Comparison of ENCODE assay signal across 9 cellular contexts in genomic region chr3:113212155-113212844, GRCh38. TPM values are rescaled to one million over a fixed set of nuclear protein-coding genes. Genes with fewer than 3 reads are reported as not detected.
A peak's percentile ranks its signal among the peaks of the same experiment; 100 is the strongest.
DNase-seq lines count a peak whose midpoint lies in the region; ATAC-seq and TF ChIP-seq lines count a peak whose summit lies in the region.
"Had no signal": no experiment of that assay in that cellular context is flagged by ENCODE, and none has a peak within 500 bp of the region (broad histone marks: within the 10 kb centered on the region; RNA-seq: fewer than 3 reads in every experiment).

No MANE protein-coding gene starts in this region.

- no peak for ATAC-seq in effector memory CD8-positive, alpha-beta T cell (replicated peaks)
- ATAC-seq in HG03469 (IDR thresholded peaks at IDR 0.05; ENCODE audit: unreplicated experiment) (no peak), GM21825 (IDR thresholded peaks at IDR 0.05; ENCODE audit: unreplicated experiment) (no peak)

- H4K20me1 ChIP-seq in PC-9 (ENCODE audit: insufficient read depth): no peaks in the 10 kb centered on the region

- H3K9me2 ChIP-seq in PC-9 (ENCODE audit: insufficient read depth): no peaks in the 10 kb centered on the region

- H3K27me3 ChIP-seq in PC-9 (ENCODE audit: insufficient read depth, low read depth) (0 out of 2 replicates have a peak, but pooled peaks cover 4% of the 10 kb centered on the region), mucosa of stomach (ENCODE audit: control insufficient read depth, insufficient read depth, low read length) (peaks cover 27% of the 10 kb centered on the region)

- H3K9ac ChIP-seq in mucosa of stomach (ENCODE audit: low read length): peak overlapping the region; percentile 66

- DNase-seq in activated CD4-positive, alpha-beta T cell treated with anti-CD3 and anti-CD28 coated beads, Interleukin-2, amount 10 ng/mL, durations not matched to agents 24 days and 14 days: peak; percentile 63
- no peak for DNase-seq in activated CD4-positive, alpha-beta T cell treated with anti-CD3 and anti-CD28 coated beads, Interleukin-2, amount 50 U/mL, for 1 hour
- no peak for DNase-seq in PC-9
- no peak for DNase-seq in effector memory CD8-positive, alpha-beta T cell
- DNase-seq in activated gamma-delta T cell treated with Interleukin-2 at 50 U/mL for 16 hours: no peak

- peaks cover 9% of the 10 kb centered on the region for H3K4me1 Mint-ChIP-seq in activated CD4-positive, alpha-beta T cell treated with anti-CD3 and anti-CD28 coated beads, Interleukin-2, amount 10 ng/mL, durations not matched to agents 24 days and 14 days
- peaks cover 8 to 10% of the 10 kb centered on the region in 2 donors for H3K4me1 Mint-ChIP-seq in effector memory CD8-positive, alpha-beta T cell (ENCODE audit: low read depth in 2 of 2)

- intact Hi-C loops in activated CD4-positive, alpha-beta T cell treated with anti-CD3 and anti-CD28 coated beads, Interleukin-2, amount 10 ng/mL, durations not matched to agents 24 days and 14 days (cut with micrococcal nuclease): loop anchor here (10.0 kb wide), 1 partner anchor 157 kb away; no protein-coding TSS in a partner anchor
- intact Hi-C loops in PC-9 (cut with micrococcal nuclease; ENCODE audit: unreplicated experiment): loop anchor here (2.0 kb wide), 1 partner anchor 65 kb away; no protein-coding TSS in a partner anchor

- CTCF ChIA-PET in PC-9 (lab: Charles Lee): no interaction called here

- no peaks in the 10 kb centered on the region for H3K79me2 ChIP-seq in PC-9 (ENCODE audit: low read depth)

- H3K27me3 Mint-ChIP-seq in activated CD4-positive, alpha-beta T cell treated with anti-CD3 and anti-CD28 coated beads, Interleukin-2, amount 10 ng/mL, durations not matched to agents 24 days and 14 days: peaks cover 79% of the 10 kb centered on the region
- H3K27me3 Mint-ChIP-seq in effector memory CD8-positive, alpha-beta T cell: peaks cover 77 to 78% of the 10 kb centered on the region in 2 donors

- no peaks in the 10 kb centered on the region; the same call in 1 of the 2 replicates for H3F3A ChIP-seq in PC-9 (ENCODE audit: insufficient read depth, low read depth)

- no peaks in the 10 kb centered on the region for H3K9me3 Mint-ChIP-seq in activated CD4-positive, alpha-beta T cell treated with anti-CD3 and anti-CD28 coated beads, Interleukin-2, amount 10 ng/mL, durations not matched to agents 24 days and 14 days
- no peaks in the 10 kb centered on the region for H3K9me3 Mint-ChIP-seq in effector memory CD8-positive, alpha-beta T cell

- no peaks in the 10 kb centered on the region; the same call in 1 of the 2 replicates for H3K9me3 ChIP-seq in PC-9 (ENCODE audit: insufficient read depth, low read depth)
- no peaks in the 10 kb centered on the region for H3K9me3 ChIP-seq in mucosa of stomach (ENCODE audit: control insufficient read depth, low read length)

- peaks cover 3% of the 10 kb centered on the region for H3K36me3 Mint-ChIP-seq in activated CD4-positive, alpha-beta T cell treated with anti-CD3 and anti-CD28 coated beads, Interleukin-2, amount 10 ng/mL, durations not matched to agents 24 days and 14 days (ENCODE audit: low read depth)
- no peaks in the 10 kb centered on the region for H3K36me3 Mint-ChIP-seq in effector memory CD8-positive, alpha-beta T cell (ENCODE audit: insufficient read depth)

- H3K36me3 ChIP-seq in PC-9 (ENCODE audit: low read depth) (no peaks in the 10 kb centered on the region), mucosa of stomach (ENCODE audit: control insufficient read depth, insufficient read depth, low read length) (no peaks in the 10 kb centered on the region)

- POLR2A ChIA-PET in PC-9 (lab: Charles Lee; ENCODE audit: unreplicated experiment): interaction anchor here (0.5 kb wide), 1 partner anchor 45 kb away, joined by 3 read pairs; no protein-coding TSS in a partner anchor

- H2AFZ ChIP-seq in PC-9: peak overlapping the region; percentile 98

- TF ChIP-seq CTCF in PC-9 (conservative IDR thresholded peaks at IDR 0.05): no peak

- BruUV-seq in PC-9 (replicated peaks; lab: Mats Ljungman, UMichigan): no TSS peak

- H3K4me3 Mint-ChIP-seq in activated CD4-positive, alpha-beta T cell treated with anti-CD3 and anti-CD28 coated beads, Interleukin-2, amount 10 ng/mL, durations not matched to agents 24 days and 14 days: peak overlapping the region; percentile 75
- H3K4me3 Mint-ChIP-seq in effector memory CD8-positive, alpha-beta T cell: peak overlapping the region; percentile 7 to 50

- H3K4me2 ChIP-seq in PC-9: peak overlapping the region; percentile 96

- H3K4me1 ChIP-seq in PC-9 (replicated peaks; ENCODE audit: insufficient read depth) (0 out of 2 replicates have a peak, but pooled peaks cover 5% of the 10 kb centered on the region), mucosa of stomach (ENCODE audit: control insufficient read depth, insufficient read depth, low read length) (peaks cover 4% of the 10 kb centered on the region)

- peak overlapping the region; percentile 2 for H3K27ac Mint-ChIP-seq in activated CD4-positive, alpha-beta T cell treated with anti-CD3 and anti-CD28 coated beads, Interleukin-2, amount 10 ng/mL, durations not matched to agents 24 days and 14 days
- H3K27ac Mint-ChIP-seq in effector memory CD8-positive, alpha-beta T cell: no peak overlapping the region

- peak overlapping the region; percentile 83 for H3K4me3 ChIP-seq in PC-9
- peak overlapping the region; percentile 50 for H3K4me3 ChIP-seq in mucosa of stomach (ENCODE audit: low read length)

- H3K27ac ChIP-seq in PC-9: no peak overlapping the region

RNA-seq across cellular contexts. Expression of gene BOC, which starts 0.9 kb away (rescaled TPM):
- 1.4 and 1.9 TPM in 2 replicates for total RNA-seq in activated CD4-positive, alpha-beta T cell treated with anti-CD3 and anti-CD28 coated beads, Interleukin-2, amount 10 ng/mL, durations not matched to agents 24 days and 14 days
- 3.0 and 6.2 TPM in 2 replicates for total RNA-seq in PC-9 (2021)
- total RNA-seq: dermis microvascular lymphatic vessel endothelial cell had no signal
